Comparison of ENCODE assay signal across 1 cellular context in genomic region chr5:88190106-88190834, GRCh38.
TF ChIP-seq lines count a peak whose summit lies in the region.

No MANE protein-coding gene starts in this region.

TF ChIP-seq in K562, 482 proteins besides CTCF, POLR2A, EP300 and RAD21 (continued from another document):
- no peak for TF ChIP-seq ZNF512 (tag; IDR thresholded peaks at IDR 0.05)
- no peak for TF ChIP-seq MEIS2 (IDR thresholded peaks at IDR 0.05; ENCODE audit: partially characterized antibody)
- TF ChIP-seq LARP7 (IDR thresholded peaks at IDR 0.05): no peak
- TF ChIP-seq ZBTB1 (CRISPR knock-in tag; IDR thresholded peaks at IDR 0.05; ENCODE audit: borderline replicate concordance, low read depth): no peak
- TF ChIP-seq THAP12 (CRISPR knock-in tag; IDR thresholded peaks at IDR 0.05): no peak
- TF ChIP-seq AFF4 (CRISPR knock-in tag; IDR thresholded peaks at IDR 0.05): no peak
- no peak for TF ChIP-seq SMAD1 (IDR thresholded peaks at IDR 0.05; ENCODE audit: low read depth, low read length, partially characterized antibody)
- TF ChIP-seq ZNF75A (CRISPR knock-in tag; IDR thresholded peaks at IDR 0.05): no peak
- no peak for TF ChIP-seq EZH2 (IDR thresholded peaks at IDR 0.05; ENCODE audit: borderline replicate concordance, low read depth, low read length)
- no peak for TF ChIP-seq EWSR1 (IDR thresholded peaks at IDR 0.05; ENCODE audit: borderline replicate concordance, low read depth, partially characterized antibody)
